19 cellular contexts compared by ENCODE assay signal in genomic region chr12:83141460-83141994, GRCh38.
"Had no signal": no experiment of that assay in that cellular context is flagged by ENCODE, and none has a peak within 500 bp of the region (broad histone marks: within the 10 kb centered on the region; RNA-seq: fewer than 3 reads in every experiment).

No MANE protein-coding gene starts in this region.

- H3K27me3 Mint-ChIP-seq: activated CD4-positive, alpha-beta memory T cell treated with anti-CD3 and anti-CD28 coated beads, Interleukin-2, amount 10 ng/mL, durations not matched to agents 7 days and 5 days; activated CD4-positive, alpha-beta T cell treated with anti-CD3 and anti-CD28 coated beads, Interleukin-2, amount 10 ng/mL, durations not matched to agents 7 days and 5 days; activated naive CD4-positive, alpha-beta T cell treated with anti-CD3 and anti-CD28 coated beads, Interleukin-2, amount 50 U/mL, for 24 hours; activated naive CD8-positive, alpha-beta T cell treated with anti-CD3 and anti-CD28 coated beads, Interleukin-2, amount 10 ng/mL, durations not matched to agents 7 days and 5 days; brain had no signal

- H3K27ac Mint-ChIP-seq: activated CD4-positive, alpha-beta memory T cell treated with anti-CD3 and anti-CD28 coated beads, Interleukin-2, amount 10 ng/mL, durations not matched to agents 7 days and 5 days; activated CD4-positive, alpha-beta T cell treated with anti-CD3 and anti-CD28 coated beads, Interleukin-2, amount 10 ng/mL, durations not matched to agents 7 days and 5 days; activated naive CD4-positive, alpha-beta T cell treated with anti-CD3 and anti-CD28 coated beads, Interleukin-2, amount 50 U/mL, for 24 hours; activated naive CD8-positive, alpha-beta T cell treated with anti-CD3 and anti-CD28 coated beads, Interleukin-2, amount 10 ng/mL, durations not matched to agents 7 days and 5 days; brain had no signal

- H3K36me3 Mint-ChIP-seq: activated naive CD4-positive, alpha-beta T cell treated with anti-CD3 and anti-CD28 coated beads, Interleukin-2, amount 50 U/mL, for 24 hours; activated naive CD8-positive, alpha-beta T cell treated with anti-CD3 and anti-CD28 coated beads, Interleukin-2, amount 10 ng/mL, durations not matched to agents 7 days and 5 days had no signal

- H3K4me1 Mint-ChIP-seq: activated CD4-positive, alpha-beta memory T cell treated with anti-CD3 and anti-CD28 coated beads, Interleukin-2, amount 10 ng/mL, durations not matched to agents 7 days and 5 days; activated CD4-positive, alpha-beta T cell treated with anti-CD3 and anti-CD28 coated beads, Interleukin-2, amount 10 ng/mL, durations not matched to agents 7 days and 5 days; activated naive CD4-positive, alpha-beta T cell treated with anti-CD3 and anti-CD28 coated beads, Interleukin-2, amount 50 U/mL, for 24 hours; activated naive CD8-positive, alpha-beta T cell treated with anti-CD3 and anti-CD28 coated beads, Interleukin-2, amount 10 ng/mL, durations not matched to agents 7 days and 5 days had no signal

- ATAC-seq: gastroesophageal sphincter, heart right ventricle had no signal

- DNase-seq: activated CD4-positive, alpha-beta memory T cell treated with anti-CD3 and anti-CD28 coated beads, Interleukin-2, amount 10 ng/mL, durations not matched to agents 7 days and 5 days; activated CD4-positive, alpha-beta T cell treated with anti-CD3 and anti-CD28 coated beads for 4 hours; activated CD4-positive, alpha-beta T cell treated with anti-CD3 and anti-CD28 coated beads, Interleukin-2, amount 10 ng/mL, durations not matched to agents 7 days and 5 days; activated CD4-positive, alpha-beta T cell treated with anti-CD3 and anti-CD28 coated beads, Interleukin-2, amount 50 U/mL, for 4 hours; activated CD8-positive, alpha-beta memory T cell treated with anti-CD3 and anti-CD28 coated beads, Interleukin-2, amount 50 U/mL, for 48 hours; activated gamma-delta T cell; activated naive CD4-positive, alpha-beta T cell; activated naive CD8-positive, alpha-beta T cell treated with anti-CD3 and anti-CD28 coated beads, Interleukin-2, amount 10 ng/mL, durations not matched to agents 7 days and 5 days; activated T-cell treated with anti-CD3 and anti-CD28 coated beads for 4 hours; central memory CD4-positive, alpha-beta T cell; cerebellar nuclear complex; colonic mucosa; effector CD8-positive, alpha-beta T cell; esophagus squamous epithelium; foreskin melanocyte; heart right ventricle had no signal

- H3K4me3 Mint-ChIP-seq: activated CD4-positive, alpha-beta memory T cell treated with anti-CD3 and anti-CD28 coated beads, Interleukin-2, amount 10 ng/mL, durations not matched to agents 7 days and 5 days; activated CD4-positive, alpha-beta T cell treated with anti-CD3 and anti-CD28 coated beads, Interleukin-2, amount 10 ng/mL, durations not matched to agents 7 days and 5 days; activated naive CD4-positive, alpha-beta T cell treated with anti-CD3 and anti-CD28 coated beads, Interleukin-2, amount 50 U/mL, for 24 hours; activated naive CD8-positive, alpha-beta T cell treated with anti-CD3 and anti-CD28 coated beads, Interleukin-2, amount 10 ng/mL, durations not matched to agents 7 days and 5 days; brain had no signal

- H3K9me3 Mint-ChIP-seq: activated CD4-positive, alpha-beta memory T cell treated with anti-CD3 and anti-CD28 coated beads, Interleukin-2, amount 10 ng/mL, durations not matched to agents 7 days and 5 days had no signal
